8 cellular contexts compared by ENCODE assay signal in the genomic region with DNA sequence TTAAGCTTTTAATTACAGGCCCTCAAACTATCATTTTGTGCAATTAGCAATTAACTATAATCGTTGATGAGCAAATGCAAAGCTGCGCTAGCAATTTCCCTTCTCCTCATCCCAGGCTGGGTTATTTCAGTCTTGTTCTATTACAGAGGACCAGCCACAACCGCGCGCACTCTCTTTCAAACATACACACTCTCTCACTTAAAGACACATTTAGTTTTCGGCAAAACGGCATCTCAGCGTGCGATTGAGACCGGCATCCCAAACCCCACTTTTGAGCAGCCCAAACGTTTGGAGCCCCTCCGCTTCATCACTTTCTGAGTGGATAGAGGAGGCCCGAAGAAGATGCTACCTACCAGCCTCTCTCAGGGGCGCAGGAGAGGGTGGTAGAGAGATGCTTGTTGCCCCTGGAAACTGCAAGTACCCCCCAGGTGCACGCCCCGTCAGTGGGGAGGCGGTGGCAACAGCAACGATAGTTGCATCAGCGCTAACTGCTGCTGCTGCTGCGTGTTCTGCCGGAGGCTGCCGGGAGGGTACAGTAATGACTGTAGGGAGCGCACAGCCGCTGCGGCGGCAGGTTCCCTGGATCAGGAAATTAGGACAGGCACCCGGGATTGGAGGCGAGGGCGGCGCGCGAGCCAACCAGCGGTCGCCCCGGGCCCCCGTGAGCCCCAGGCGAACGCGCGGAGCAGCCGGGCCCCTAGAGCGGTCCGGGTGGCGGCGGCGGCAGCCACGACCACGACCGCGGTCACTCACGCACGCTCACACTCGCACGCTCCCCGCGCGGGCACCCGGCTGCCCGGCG. TPM values are rescaled to one million over a fixed set of nuclear protein-coding genes. Genes with fewer than 3 reads are reported as not detected.
DNase-seq lines count a peak whose midpoint lies in the region; ATAC-seq and TF ChIP-seq lines count a peak whose summit lies in the region.

No MANE protein-coding gene starts in this region.

- DNase-seq in CD4-positive, alpha-beta T cell = peak in 1 of 10 experiments; percentile 3
- DNase-seq in NOMO-1 treated with dmso at 0.1 percent for 144 hours (lab: John Stamatoyannopoulos, UW; ENCODE audit: unreplicated experiment) = peak; percentile 27
- DNase-seq in activated effector memory CD4-positive, alpha-beta T cell treated with Interleukin-2 at 50 U/mL for 16 hours = peak; percentile 20
- peak; percentile 65 for DNase-seq in fibroblast of the conjunctiva (ENCODE audit: low read depth)
- peak; percentile 85 for DNase-seq in testis

- CTCF ChIA-PET in CD4-positive, alpha-beta T cell (lab: Charles Lee) = no interaction called here

- TF ChIP-seq POLR2A in testis (IDR thresholded peaks at IDR 0.05) = no peak

- H3K36me3 ChIP-seq in HUES48 (ENCODE audit: control insufficient read depth, insufficient read depth, low read length) (no peaks in the 10 kb centered on the region; the same call in 1 of the 2 replicates), testis (ENCODE audit: low read depth, missing control alignments) (no peaks in the 10 kb centered on the region)

- peaks cover 17% of the 10 kb centered on the region for H3K4me1 ChIP-seq in HUES48 (ENCODE audit: control insufficient read depth, insufficient read depth, low read length)
- peaks cover 7% of the 10 kb centered on the region for H3K4me1 ChIP-seq in testis

- peaks cover 68% of the 10 kb centered on the region for H3K27me3 Mint-ChIP-seq in CD4-positive, alpha-beta T cell
- peaks cover 21% of the 10 kb centered on the region for H3K27me3 Mint-ChIP-seq in nephron (ENCODE audit: low read depth)

- peaks cover 7% of the 10 kb centered on the region for H3K4me1 Mint-ChIP-seq in CD4-positive, alpha-beta T cell (ENCODE audit: low read depth)
- H3K4me1 Mint-ChIP-seq in nephron = peaks cover 37% of the 10 kb centered on the region

- TF ChIP-seq CTCF in CD4-positive, alpha-beta T cell (IDR thresholded peaks at IDR 0.05) = no peak
- TF ChIP-seq CTCF in nephron (IDR thresholded peaks at IDR 0.05; ENCODE audit: unreplicated experiment in 3 of 3) (no peak), testis (IDR thresholded peaks at IDR 0.05) (peak in 1 of 3 experiments; percentile 15)

- H3K9me3 ChIP-seq in CD4-positive, alpha-beta T cell (ENCODE audit: control insufficient read depth, low read length) = no peaks in the 10 kb centered on the region
- no peaks in the 10 kb centered on the region for H3K9me3 ChIP-seq in HUES48 (ENCODE audit: control insufficient read depth, insufficient read depth, low read length)
- no peaks in the 10 kb centered on the region for H3K9me3 ChIP-seq in testis

- intact Hi-C loops in CD4-positive, alpha-beta T cell (cut with DNase I, micrococcal nuclease) = no loop called here
- intact Hi-C loops in testis (cut with DNase I; ENCODE audit: low total_unique reads) = no loop called here

- no peak overlapping the region for H3K27ac ChIP-seq in CD4-positive, alpha-beta T cell (ENCODE audit: low read depth, low read length)
- H3K27ac ChIP-seq in HUES48 (ENCODE audit: low read depth, low read length) (peak overlapping the region; percentile 57), testis (peak overlapping the region; percentile 74 to 76)

- H3K9me3 Mint-ChIP-seq in CD4-positive, alpha-beta T cell = no peaks in the 10 kb centered on the region
- H3K9me3 Mint-ChIP-seq in nephron = no peaks in the 10 kb centered on the region

- POLR2A ChIA-PET in CD4-positive, alpha-beta T cell (lab: Charles Lee) = no interaction called here

- H3K36me3 Mint-ChIP-seq in CD4-positive, alpha-beta T cell (ENCODE audit: low read depth) = no peaks in the 10 kb centered on the region
- no peaks in the 10 kb centered on the region for H3K36me3 Mint-ChIP-seq in nephron (ENCODE audit: low read depth)

- ATAC-seq in CD4-positive, alpha-beta T cell (ENCODE audit: poor library complexity) = peak; percentile 54
- peak; percentile 29 for ATAC-seq in GM21381 (IDR thresholded peaks at IDR 0.05; ENCODE audit: unreplicated experiment)

- H3K27me3 ChIP-seq in CD4-positive, alpha-beta T cell (ENCODE audit: control insufficient read depth, insufficient read depth, low read length) = peaks cover 43% of the 10 kb centered on the region
- H3K27me3 ChIP-seq in HUES48 (ENCODE audit: control insufficient read depth, insufficient read depth, low read length) (peaks cover 36% of the 10 kb centered on the region), testis (no peaks in the 10 kb centered on the region)

- peak overlapping the region; percentile 81 for H3K9ac ChIP-seq in HUES48 (ENCODE audit: low read depth, low read length)

- H3K27ac Mint-ChIP-seq in CD4-positive, alpha-beta T cell = no peak overlapping the region
- peak overlapping the region; percentile 73 to 89 (median 77) for H3K27ac Mint-ChIP-seq in nephron

- H3K4me3 Mint-ChIP-seq in CD4-positive, alpha-beta T cell = peak overlapping the region; percentile 84
- peak overlapping the region; percentile 80 to 91 (median 88) for H3K4me3 Mint-ChIP-seq in nephron

- WGBS in testis, 2 donors = 3 to 5% methylated on average over 16 to 60 of the region's 60 CpGs

- H3K4me3 ChIP-seq in HUES48 (ENCODE audit: low read depth, low read length) (peak overlapping the region; percentile 73), testis (peak overlapping the region; percentile 69 to 70)

RNA-seq across cellular contexts. Expression of gene VLDLR, which starts 0.5 kb away (rescaled TPM):
- total RNA-seq in CD4-positive, alpha-beta T cell = under 1 TPM in 1 of 2 experiments, not detected in 1; 0.08 TPM
- 10 to 100 TPM; 15.6 to 17.4 TPM for total RNA-seq in testis
- polyA plus RNA-seq in testis (ENCODE audit: insufficient read depth, low read depth, low replicate concordance) = 30.0 TPM

Comparison
In these comparisons a context has a peak if more than half of its experiments do, and no peak if none do; other contexts are left out.
1. RNA of gene VLDLR, which starts 0.5 kb away (total RNA-seq): 15.6 to 17.4 TPM in testis; 0.08 TPM in CD4-positive, alpha-beta T cell; every median in the first group is over 10 times any median in the second.